ENCODE assay signal across 8 cellular contexts in genomic region chr2:33033524-33034150, GRCh38.
A peak's percentile ranks its signal among the peaks of the same experiment; 100 is the strongest.
DNase-seq lines count a peak whose midpoint lies in the region; ATAC-seq and TF ChIP-seq lines count a peak whose summit lies in the region.

No MANE protein-coding gene starts in this region.

- H3K4me1 ChIP-seq in OCI-LY3 (ENCODE audit: low read length) (peaks cover 29% of the 10 kb centered on the region), esophagus muscularis mucosa (peaks cover 13 to 70% (median 39%) of the 10 kb centered on the region in 4 donors)

- H3K9me3 ChIP-seq in OCI-LY3 (ENCODE audit: insufficient read depth, low read length) (no peaks in the 10 kb centered on the region), esophagus muscularis mucosa (no peaks in the 10 kb centered on the region)

- no peaks in the 10 kb centered on the region for H3K27me3 Mint-ChIP-seq in osteocyte (ENCODE audit: unreplicated experiment)
- H3K27me3 Mint-ChIP-seq in T-helper 2 cell treated with Interferon-gamma antibody and Interleukin-4, amounts not matched to agents 5 μg/mL and 100 μg/mL, for 36 hours (ENCODE audit: low read depth), result peaks cover 12% of the 10 kb centered on the region

- no peaks in the 10 kb centered on the region for H3K36me3 ChIP-seq in H7 (replicated peaks; ENCODE audit: control insufficient read depth, insufficient read depth, low read length)
- no peaks in the 10 kb centered on the region for H3K36me3 ChIP-seq in OCI-LY3 (replicated peaks; ENCODE audit: low read depth, low read length)
- H3K36me3 ChIP-seq in esophagus muscularis mucosa, result no peaks in the 10 kb centered on the region

- H3K4me1 Mint-ChIP-seq in osteocyte (ENCODE audit: unreplicated experiment), result peaks cover 41% of the 10 kb centered on the region
- H3K4me1 Mint-ChIP-seq in T-helper 2 cell treated with Interferon-gamma antibody and Interleukin-4, amounts not matched to agents 5 μg/mL and 100 μg/mL, for 36 hours (ENCODE audit: low read depth), result no peaks in the 10 kb centered on the region

- ATAC-seq in HG03135 (IDR thresholded peaks at IDR 0.05; ENCODE audit: unreplicated experiment) (no peak), GM21423 (IDR thresholded peaks at IDR 0.05; ENCODE audit: unreplicated experiment) (no peak)

- intact Hi-C loops in esophagus muscularis mucosa (cut with DNase I), result loop anchor here (2.0 to 10.0 kb wide), 5 partner anchors 87 to 551 kb away; partner anchors contain the start of gene LTBP1

- H3K9me3 Mint-ChIP-seq in osteocyte (ENCODE audit: unreplicated experiment), result no peaks in the 10 kb centered on the region
- no peaks in the 10 kb centered on the region for H3K9me3 Mint-ChIP-seq in T-helper 2 cell treated with Interferon-gamma antibody and Interleukin-4, amounts not matched to agents 5 μg/mL and 100 μg/mL, for 36 hours

- H3K4me3 ChIP-seq in H7 (ENCODE audit: insufficient read depth, low read depth, low read length) (no peak overlapping the region), OCI-LY3 (ENCODE audit: low read length) (peak overlapping the region; percentile 73), esophagus muscularis mucosa (peak overlapping the region; percentile 44 to 51 (median 46))

- no peaks in the 10 kb centered on the region for H3K79me2 ChIP-seq in OCI-LY3 (ENCODE audit: low read length)

- H3K9ac ChIP-seq in OCI-LY3 (ENCODE audit: low read length), result peak overlapping the region; percentile 50

- no peak overlapping the region for H3K4me3 Mint-ChIP-seq in osteocyte (ENCODE audit: unreplicated experiment)
- H3K4me3 Mint-ChIP-seq in T-helper 2 cell treated with Interferon-gamma antibody and Interleukin-4, amounts not matched to agents 5 μg/mL and 100 μg/mL, for 36 hours, result no peak overlapping the region

- H2AFZ ChIP-seq in OCI-LY3 (ENCODE audit: low read depth, low read length), result peak overlapping the region; percentile 69

- peak; percentile 81 for TF ChIP-seq CTCF in OCI-LY3 (IDR thresholded peaks at IDR 0.05; ENCODE audit: low read depth, low read length)
- TF ChIP-seq CTCF in esophagus muscularis mucosa (IDR thresholded peaks at IDR 0.05), result peak; percentile 68 to 78 (median 69)
- TF ChIP-seq CTCF in osteocyte (IDR thresholded peaks at IDR 0.05), result peak; percentile 83

- H3K36me3 Mint-ChIP-seq in osteocyte (ENCODE audit: unreplicated experiment), result no peaks in the 10 kb centered on the region
- H3K36me3 Mint-ChIP-seq in T-helper 2 cell treated with Interferon-gamma antibody and Interleukin-4, amounts not matched to agents 5 μg/mL and 100 μg/mL, for 36 hours (ENCODE audit: low read depth), result no peaks in the 10 kb centered on the region

- WGBS in esophagus muscularis mucosa, result 26% methylated on average over 8 of the region's 8 CpGs

- peak overlapping the region; percentile 85 for H3K4me2 ChIP-seq in OCI-LY3 (ENCODE audit: low read length)

- no peak for TF ChIP-seq EP300 in esophagus muscularis mucosa (IDR thresholded peaks at IDR 0.05)

- no peaks in the 10 kb centered on the region for H3K27me3 ChIP-seq in H7 (ENCODE audit: control insufficient read depth, insufficient read depth, low read length)
- no peaks in the 10 kb centered on the region for H3K27me3 ChIP-seq in OCI-LY3 (ENCODE audit: low read depth, low read length)
- H3K27me3 ChIP-seq in esophagus muscularis mucosa, result no peaks in the 10 kb centered on the region

- DNase-seq in H7, result peak; percentile 44
- DNase-seq in esophagus muscularis mucosa (ENCODE audit: extremely low spot score), result no peak
- no peak for DNase-seq in osteocyte (ENCODE audit: extremely low spot score, unreplicated experiment)
- no peak for DNase-seq in T-helper 2 cell treated with Interferon-gamma antibody and Interleukin-4, amounts not matched to agents 5 μg/mL and 100 μg/mL, for 36 hours (ENCODE audit: low spot score)
- no peak for DNase-seq in stimulated activated CD4-positive, alpha-beta T cell treated with anti-CD3 and anti-CD28 coated beads, Interleukin-4, amount 100 ng/mL, for 24 hours

- H4K20me1 ChIP-seq in OCI-LY3 (ENCODE audit: insufficient read depth, low read length), result no peaks in the 10 kb centered on the region

- peak overlapping the region; percentile 60 for H3K27ac Mint-ChIP-seq in osteocyte (ENCODE audit: unreplicated experiment)
- H3K27ac Mint-ChIP-seq in T-helper 2 cell treated with Interferon-gamma antibody and Interleukin-4, amounts not matched to agents 5 μg/mL and 100 μg/mL, for 36 hours, result no peak overlapping the region

- no peak for TF ChIP-seq POLR2A in esophagus muscularis mucosa (IDR thresholded peaks at IDR 0.05; ENCODE audit: low read depth)

- H3K27ac ChIP-seq in OCI-LY3 (ENCODE audit: low read length) (peak overlapping the region; percentile 41; the same call in 1 of the 2 replicates), esophagus muscularis mucosa (replicated peaks in 1 of 4) (peak overlapping the region; percentile 69 to 77 (median 73))
